ENCODE assay signal across 8 cellular contexts in the genomic region with DNA sequence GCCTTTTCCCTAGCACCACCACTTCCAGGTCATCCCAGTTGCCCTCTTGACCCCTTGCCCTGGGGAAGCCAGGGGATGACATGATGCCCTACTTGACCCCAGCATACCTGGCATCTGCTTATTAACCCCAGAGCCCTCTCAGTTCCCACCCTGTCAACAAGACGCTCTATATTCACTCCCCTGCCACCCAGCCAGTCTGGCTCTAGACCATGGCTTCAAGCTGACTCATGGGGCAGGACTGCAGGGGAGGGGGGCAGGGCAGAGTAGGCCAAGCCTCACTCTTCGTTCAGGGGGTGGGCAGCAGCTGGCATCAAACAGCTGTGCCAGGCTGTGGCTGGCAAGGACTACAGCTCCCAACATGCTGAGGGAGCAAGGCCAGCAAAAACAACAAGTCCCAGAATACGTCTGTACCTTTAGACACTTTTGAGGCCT. TPM values are rescaled to one million over a fixed set of nuclear protein-coding genes. Genes with fewer than 3 reads are reported as not detected.
DNase-seq lines count a peak whose midpoint lies in the region.

No MANE protein-coding gene starts in this region.

- H3K9me3 Mint-ChIP-seq in T-helper 2 cell treated with Interferon-gamma antibody and Interleukin-4, amounts not matched to agents 5 μg/mL and 100 μg/mL, for 36 hours, result no peaks in the 10 kb centered on the region

- no peak overlapping the region for H3K27ac Mint-ChIP-seq in T-helper 2 cell treated with Interferon-gamma antibody and Interleukin-4, amounts not matched to agents 5 μg/mL and 100 μg/mL, for 36 hours

- peak; percentile 90 for DNase-seq in H4 (ENCODE audit: low spot score)
- no peak for DNase-seq in T-helper 2 cell treated with Interferon-gamma antibody and Interleukin-4, amounts not matched to agents 5 μg/mL and 100 μg/mL, for 36 hours (ENCODE audit: low spot score)
- peak; percentile 23 for DNase-seq in fibroblast of the conjunctiva (ENCODE audit: low read depth)
- peak in 8 of 10 donors; percentile 35 to 95 (median 64) for DNase-seq in posterior cingulate gyrus
- DNase-seq in stimulated activated CD4-positive, alpha-beta T cell treated with anti-CD3 and anti-CD28 coated beads, Interleukin-4, amount 100 ng/mL, for 1 hour, result no peak
- no peak for DNase-seq in iPS-NIHi7 (ENCODE audit: extremely low spot score)
- no peak for DNase-seq in stimulated activated naive CD4-positive, alpha-beta T cell treated with Interleukin-2 at 50 U/mL for 16 hours (lab: John Stamatoyannopoulos, UW)
- DNase-seq in NCI-H146 (lab: John Stamatoyannopoulos, UW), result no peak

- peak overlapping the region; percentile 80 for H3K4me3 Mint-ChIP-seq in T-helper 2 cell treated with Interferon-gamma antibody and Interleukin-4, amounts not matched to agents 5 μg/mL and 100 μg/mL, for 36 hours

- H3K36me3 Mint-ChIP-seq in T-helper 2 cell treated with Interferon-gamma antibody and Interleukin-4, amounts not matched to agents 5 μg/mL and 100 μg/mL, for 36 hours (ENCODE audit: low read depth), result peaks cover 14% of the 10 kb centered on the region

- intact Hi-C loops in posterior cingulate gyrus (cut with DNase I), result no loop called here

- peaks cover 40% of the 10 kb centered on the region for H3K4me1 Mint-ChIP-seq in T-helper 2 cell treated with Interferon-gamma antibody and Interleukin-4, amounts not matched to agents 5 μg/mL and 100 μg/mL, for 36 hours (ENCODE audit: low read depth)

- H3K27me3 Mint-ChIP-seq in T-helper 2 cell treated with Interferon-gamma antibody and Interleukin-4, amounts not matched to agents 5 μg/mL and 100 μg/mL, for 36 hours (ENCODE audit: low read depth), result peaks cover 2% of the 10 kb centered on the region

RNA-seq across cellular contexts. Expression of a gene that starts 5.3 kb away (rescaled TPM):
- total RNA-seq in H4 (2014; rRNA removed; shearing (Covaris generic)), result 7.5 and 9.7 TPM in 2 replicates

RNA-seq across cellular contexts. Expression of a gene that starts 7.4 kb away (rescaled TPM):
- total RNA-seq in H4 (2014; rRNA removed; shearing (Covaris generic)), result 131 and 198 TPM in 2 replicates

RNA-seq across cellular contexts. Expression of a gene that starts 14.0 kb away (rescaled TPM):
- 23.4 and 32.1 TPM in 2 replicates for total RNA-seq in H4 (2014; rRNA removed; shearing (Covaris generic))

RNA-seq across cellular contexts. Expression of a gene that starts 30.6 kb away (rescaled TPM):
- total RNA-seq in H4 (2014; rRNA removed; shearing (Covaris generic)), result 67.6 and 84.0 TPM in 2 replicates

RNA-seq across cellular contexts. Expression of a gene that starts 37.9 kb away (rescaled TPM):
- total RNA-seq in H4 (2014; rRNA removed; shearing (Covaris generic)), result 380 and 386 TPM in 2 replicates

Comparison
In these comparisons a context has a peak if more than half of its experiments do, and no peak if none do; other contexts are left out.
1. DNase-seq: peak in H4 (single experiment), fibroblast of the conjunctiva (single experiment) and posterior cingulate gyrus (8 of 10); none in T-helper 2 cell treated with Interferon-gamma antibody and Interleukin-4, amounts not matched to agents 5 μg/mL and 100 μg/mL, for 36 hours (single experiment), stimulated activated CD4-positive, alpha-beta T cell treated with anti-CD3 and anti-CD28 coated beads, Interleukin-4, amount 100 ng/mL, for 1 hour (single experiment), iPS-NIHi7 (single experiment), stimulated activated naive CD4-positive, alpha-beta T cell treated with Interleukin-2 at 50 U/mL for 16 hours (single experiment) and NCI-H146 (single experiment).